Comparison of ENCODE assay signal across 8 cellular contexts in the genomic region with DNA sequence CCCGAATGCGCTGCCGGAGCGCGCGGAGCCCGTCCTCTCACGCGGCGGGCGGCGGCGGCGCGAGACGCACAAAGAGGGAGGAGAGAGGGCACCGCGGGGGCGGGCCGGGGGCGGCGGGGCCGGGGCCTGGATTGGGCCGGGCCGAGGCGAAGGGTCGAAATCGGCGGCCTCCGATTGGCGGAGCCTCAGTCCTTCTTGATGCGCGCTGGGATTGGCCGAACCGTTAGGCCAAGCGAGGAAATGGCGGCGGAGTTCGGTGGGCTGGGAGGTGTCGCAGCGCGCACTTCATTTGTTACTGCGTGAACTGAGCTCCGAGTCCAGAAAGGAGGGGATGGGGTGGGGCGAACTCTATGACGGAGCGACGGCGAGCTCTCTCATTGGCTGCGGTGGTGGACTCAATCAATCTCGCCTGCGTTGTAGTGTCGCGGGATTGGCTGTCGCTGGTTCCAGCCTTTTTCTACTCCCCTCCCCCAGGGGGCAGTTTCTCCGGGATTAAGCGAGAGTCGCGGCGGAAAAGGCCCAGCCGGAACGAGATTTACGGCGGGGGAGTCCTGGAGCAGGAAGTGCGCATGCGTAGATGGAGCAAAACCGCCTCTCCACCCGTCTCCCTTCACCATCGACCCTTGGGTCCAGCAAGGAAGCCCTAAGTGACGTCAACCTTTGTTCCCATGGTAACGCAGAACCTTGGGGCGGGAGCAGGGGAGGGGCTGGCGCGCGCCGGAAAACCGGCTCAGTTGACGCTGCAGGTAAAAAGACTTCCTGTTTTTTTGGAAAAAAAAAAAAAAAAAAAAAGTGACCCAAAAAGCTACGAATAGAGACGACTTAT. TPM values are rescaled to one million over a fixed set of nuclear protein-coding genes. Genes with fewer than 3 reads are reported as not detected.
DNase-seq lines count a peak whose midpoint lies in the region; ATAC-seq, FAIRE-seq and TF ChIP-seq lines count a peak whose summit lies in the region.

A gene with protein sequence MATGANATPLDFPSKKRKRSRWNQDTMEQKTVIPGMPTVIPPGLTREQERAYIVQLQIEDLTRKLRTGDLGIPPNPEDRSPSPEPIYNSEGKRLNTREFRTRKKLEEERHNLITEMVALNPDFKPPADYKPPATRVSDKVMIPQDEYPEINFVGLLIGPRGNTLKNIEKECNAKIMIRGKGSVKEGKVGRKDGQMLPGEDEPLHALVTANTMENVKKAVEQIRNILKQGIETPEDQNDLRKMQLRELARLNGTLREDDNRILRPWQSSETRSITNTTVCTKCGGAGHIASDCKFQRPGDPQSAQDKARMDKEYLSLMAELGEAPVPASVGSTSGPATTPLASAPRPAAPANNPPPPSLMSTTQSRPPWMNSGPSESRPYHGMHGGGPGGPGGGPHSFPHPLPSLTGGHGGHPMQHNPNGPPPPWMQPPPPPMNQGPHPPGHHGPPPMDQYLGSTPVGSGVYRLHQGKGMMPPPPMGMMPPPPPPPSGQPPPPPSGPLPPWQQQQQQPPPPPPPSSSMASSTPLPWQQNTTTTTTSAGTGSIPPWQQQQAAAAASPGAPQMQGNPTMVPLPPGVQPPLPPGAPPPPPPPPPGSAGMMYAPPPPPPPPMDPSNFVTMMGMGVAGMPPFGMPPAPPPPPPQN (minus strand): TSS at position 70 of the 826 bp plus-strand sequence. CDS start 150 bp downstream, outside the sequence.

- no peak for TF ChIP-seq CTCF in AG04449 (IDR thresholded peaks at IDR 0.05; ENCODE audit: insufficient read depth, low read length, missing control alignments)
- no peak for TF ChIP-seq CTCF in WERI-Rb-1 (IDR thresholded peaks at IDR 0.05; ENCODE audit: low read depth, low read length)
- no peak for TF ChIP-seq CTCF in cardiac fibroblast (IDR thresholded peaks at IDR 0.05; ENCODE audit: low read depth, low read length)

- H3K9me3 ChIP-seq in WERI-Rb-1 (ENCODE audit: severe bottlenecking): no peaks in the 10 kb centered on the region
- H3K9me3 ChIP-seq in small intestine (ENCODE audit: control insufficient read depth, low read depth): no peaks in the 10 kb centered on the region

- no peak for FAIRE-seq in small intestine (lab: Jason Lieb, UNC)

- ATAC-seq in GM18873 (IDR thresholded peaks at IDR 0.05; ENCODE audit: low FRiP score, unreplicated experiment): peak; percentile 80
- peak; percentile 74 for ATAC-seq in HG03139 (IDR thresholded peaks at IDR 0.05; ENCODE audit: unreplicated experiment)

- CTCF ChIA-PET in AG04449 (lab: Yijun Ruan, JAX): interaction anchor here (0.7 to 4.2 kb wide), 6 partner anchors 10 to 115 kb away, joined by 3 to 29 read pairs (median 4); no protein-coding TSS in a partner anchor

- POLR2A ChIA-PET in AG04449 (lab: Yijun Ruan, JAX): interaction anchor here (0.6 to 1.1 kb wide), 10 partner anchors 18 to 533 kb away, joined by 3 to 7 read pairs (median 3); partner anchors contain the start of genes PYGM and SAC3D1

- no peaks in the 10 kb centered on the region for H3K27me3 ChIP-seq in WERI-Rb-1 (ENCODE audit: insufficient read depth, low read depth, severe bottlenecking)
- no peaks in the 10 kb centered on the region for H3K27me3 ChIP-seq in small intestine (ENCODE audit: control insufficient read depth in 2 of 2, insufficient read depth in 2 of 2, low read length in 2 of 2)

- 0 to 1% (median 0%) methylated on average over 60 to 80 of the region's 80 CpGs for WGBS in small intestine, 3 donors

- peaks cover 2 to 7% of the 10 kb centered on the region in 2 donors for H3K4me1 ChIP-seq in small intestine (ENCODE audit: control insufficient read depth in 2 of 2, insufficient read depth in 1 of 2, low read depth in 1 of 2, low read length in 1 of 2)

- peak; percentile 97 for DNase-seq in AG04449 (ENCODE audit: low read depth, low spot score)
- peak; percentile 100 for DNase-seq in NCI-H2227 (lab: John Stamatoyannopoulos, UW; ENCODE audit: unreplicated experiment)
- peak; percentile 99 for DNase-seq in WERI-Rb-1
- DNase-seq in cardiac fibroblast (ENCODE audit: low read depth in 2 of 2): peak; percentile 100
- DNase-seq in iPS-NIHi11 (ENCODE audit: low spot score): peak; percentile 94
- peak; percentile 100 for DNase-seq in small intestine

- H3K36me3 ChIP-seq in WERI-Rb-1 (peaks cover 51% of the 10 kb centered on the region), small intestine (ENCODE audit: control insufficient read depth in 2 of 2, insufficient read depth in 2 of 2, low read length in 2 of 2) (peaks cover 8 to 12% of the 10 kb centered on the region in 2 donors)

- peak within 1 kb of the TSS; percentile 93 for H3K4me3 ChIP-seq in AG04449 (ENCODE audit: low read depth, low read length)
- peak within 1 kb of the TSS; percentile 97 for H3K4me3 ChIP-seq in WERI-Rb-1 (ENCODE audit: low read depth, low read length)
- H3K4me3 ChIP-seq in cardiac fibroblast (replicated peaks in 1 of 2; ENCODE audit: low read depth in 2 of 2, low read length in 2 of 2): peak within 1 kb of the TSS; percentile 65 to 87
- H3K4me3 ChIP-seq in small intestine (ENCODE audit: low read depth in 1 of 2, low read length in 2 of 2): peak within 1 kb of the TSS; percentile 92 to 95

- H3K27ac ChIP-seq in WERI-Rb-1: peak within 1 kb of the TSS; percentile 99
- H3K27ac ChIP-seq in small intestine (ENCODE audit: low read depth in 1 of 2, low read length in 1 of 2): peak within 1 kb of the TSS; percentile 97 to 100

RNA-seq across cellular contexts. Expression of the gene that starts here (rescaled TPM):
- polyA plus RNA-seq in small intestine: 10 to 100 TPM; 69.8 to 90.3 (median 76.7) TPM

Comparison
In these comparisons a context has a peak if more than half of its experiments do, and no peak if none do; other contexts are left out.
1. Peak in every context shown above with its lines: DNase-seq, ATAC-seq, H3K4me3 ChIP-seq and H3K27ac ChIP-seq.